In the genomic region with DNA sequence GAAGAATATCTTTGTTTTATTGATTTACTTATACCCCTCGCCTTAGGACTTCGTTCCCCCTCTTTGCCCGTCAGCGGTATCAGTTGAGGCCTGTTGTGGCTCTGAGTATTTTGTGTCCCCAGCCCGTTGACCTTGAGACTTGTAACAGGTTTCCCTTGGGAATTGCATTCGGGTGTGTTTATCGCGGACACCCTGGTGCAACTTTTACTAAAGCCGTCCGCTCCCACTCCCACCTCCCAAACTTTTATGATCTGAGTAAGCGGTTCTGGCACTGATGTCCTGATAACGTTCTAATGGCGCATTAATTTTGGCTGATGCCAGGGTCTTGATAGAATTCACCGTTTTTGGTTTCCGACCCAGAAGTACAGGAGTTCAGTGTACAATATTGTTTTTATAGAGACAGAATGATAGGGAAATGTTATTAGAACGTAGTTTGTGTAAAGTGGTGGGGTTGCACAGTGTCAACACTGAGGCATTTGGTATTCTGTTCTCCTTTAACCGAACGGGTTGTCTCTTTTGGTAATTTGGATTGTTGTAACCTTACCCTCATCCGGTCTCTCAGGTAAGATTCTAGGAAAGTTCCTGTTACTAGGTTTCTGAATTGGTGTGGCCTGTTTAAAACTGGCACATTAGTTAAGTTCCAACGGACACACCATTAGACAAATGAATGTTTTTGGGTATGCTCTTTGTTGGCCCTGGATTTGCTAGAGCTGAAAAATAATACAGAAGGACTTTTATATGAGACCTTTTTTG, we compare ENCODE assay signal across 8 cellular contexts. TPM values are rescaled to one million over a fixed set of nuclear protein-coding genes. Genes with fewer than 3 reads are reported as not detected.
DNase-seq lines count a peak whose midpoint lies in the region; FAIRE-seq and TF ChIP-seq lines count a peak whose summit lies in the region.

No MANE protein-coding gene starts in this region.

- peak overlapping the region; percentile 98 for H3K4me3 ChIP-seq in Jurkat, Clone E6-1 (ENCODE audit: low read length)
- peak overlapping the region; percentile 80 to 98 (median 92) for H3K4me3 ChIP-seq in sigmoid colon

- H3K36me3 ChIP-seq in sigmoid colon: peaks cover 8 to 47% (median 23%) of the 10 kb centered on the region in 4 donors

- DNase-seq in EH (ENCODE audit: low read depth) (peak; percentile 27), amniotic epithelial cell (ENCODE audit: low read depth) (peak; percentile 20), hepatic stellate cell (ENCODE audit: low spot score) (peak; percentile 21), sigmoid colon (no peak), KG1 (lab: John Stamatoyannopoulos, UW) (no peak), NCI-H2029 (lab: John Stamatoyannopoulos, UW) (no peak), H54 (ENCODE audit: insufficient read length, low spot score) (no peak)
- no peak for DNase-seq in Jurkat, Clone E6-1 (ENCODE audit: low read depth, low spot score)

- FAIRE-seq in H54 (lab: Jason Lieb, UNC): no peak

- no peak for TF ChIP-seq CTCF in sigmoid colon (IDR thresholded peaks at IDR 0.05)

- H3K9me3 ChIP-seq in sigmoid colon: no peaks in the 10 kb centered on the region

- H3K27me3 ChIP-seq in sigmoid colon: no peaks in the 10 kb centered on the region

- intact Hi-C loops in sigmoid colon (cut with DNase I): loop anchor here (1.0 to 5.0 kb wide), 3 partner anchors 48 to 133 kb away; a partner anchor contains a TSS

- TF ChIP-seq EP300 in sigmoid colon (IDR thresholded peaks at IDR 0.05): no peak

- peaks cover 0 to 30% (median 22%) of the 10 kb centered on the region in 4 donors for H3K4me1 ChIP-seq in sigmoid colon

- TF ChIP-seq POLR2A in sigmoid colon (IDR thresholded peaks at IDR 0.05) (no peak), H54 (IDR thresholded peaks at IDR 0.05; ENCODE audit: low read depth, low read length) (no peak)

- peak overlapping the region; percentile 90 to 96 (median 92) for H3K27ac ChIP-seq in sigmoid colon

- WGBS in sigmoid colon, 2 donors: 0 to 1% methylated on average over 20 of the region's 20 CpGs

RNA-seq across cellular contexts. Expression of a gene that starts 47.8 kb away (rescaled TPM):
- polyA plus RNA-seq in Jurkat, Clone E6-1 (2012; ENCODE audit: insufficient read depth, insufficient read length): 35.2 TPM
- total RNA-seq in sigmoid colon: 1 to 10 TPM in 1 of 4 donors, under 1 TPM in 1, not detected in 2; 0.71 to 1.1 TPM
- 10 to 100 TPM in 1 of 3 donors, 1 to 10 TPM in 2; 1.8 to 10.8 (median 5.1) TPM for polyA plus RNA-seq in sigmoid colon

RNA-seq across cellular contexts. Expression of a gene that starts 48.1 kb away (rescaled TPM):
- 248 TPM for polyA plus RNA-seq in Jurkat, Clone E6-1 (2012; ENCODE audit: insufficient read depth, insufficient read length)
- 10 to 100 TPM in 1 of 4 donors, 1 to 10 TPM in 2, under 1 TPM in 1; 0.16 to 13.7 (median 1.5) TPM for total RNA-seq in sigmoid colon
- polyA plus RNA-seq in sigmoid colon: 10 to 100 TPM in 2 of 3 donors, 1 to 10 TPM in 1; 5.4 to 34.7 (median 10.9) TPM

RNA-seq across cellular contexts. Expression of a gene that starts 53.5 kb away (rescaled TPM):
- 24.1 TPM for polyA plus RNA-seq in Jurkat, Clone E6-1 (2012; ENCODE audit: insufficient read depth, insufficient read length)
- total RNA-seq in sigmoid colon: 100 to 1,000 TPM; 101 to 118 (median 105) TPM
- polyA plus RNA-seq in sigmoid colon: 100 to 1,000 TPM; 126 to 270 (median 152) TPM

RNA-seq across cellular contexts. Expression of a gene that starts 54.0 kb away (rescaled TPM):
- polyA plus RNA-seq in Jurkat, Clone E6-1 (2012; ENCODE audit: insufficient read depth, insufficient read length): not detected
- total RNA-seq in sigmoid colon: not detected
- polyA plus RNA-seq in sigmoid colon: under 1 TPM in 1 of 3 donors, not detected in 2; 0.03 TPM

Comparison
In these comparisons a context has a peak if more than half of its experiments do, and no peak if none do; other contexts are left out.
1. DNase-seq: peak in EH (single experiment), amniotic epithelial cell (single experiment) and hepatic stellate cell (single experiment); none in Jurkat, Clone E6-1 (single experiment), sigmoid colon (single experiment), KG1 (single experiment), NCI-H2029 (single experiment) and H54 (single experiment).